ENCODE assay signal across 8 cellular contexts in the genomic region with DNA sequence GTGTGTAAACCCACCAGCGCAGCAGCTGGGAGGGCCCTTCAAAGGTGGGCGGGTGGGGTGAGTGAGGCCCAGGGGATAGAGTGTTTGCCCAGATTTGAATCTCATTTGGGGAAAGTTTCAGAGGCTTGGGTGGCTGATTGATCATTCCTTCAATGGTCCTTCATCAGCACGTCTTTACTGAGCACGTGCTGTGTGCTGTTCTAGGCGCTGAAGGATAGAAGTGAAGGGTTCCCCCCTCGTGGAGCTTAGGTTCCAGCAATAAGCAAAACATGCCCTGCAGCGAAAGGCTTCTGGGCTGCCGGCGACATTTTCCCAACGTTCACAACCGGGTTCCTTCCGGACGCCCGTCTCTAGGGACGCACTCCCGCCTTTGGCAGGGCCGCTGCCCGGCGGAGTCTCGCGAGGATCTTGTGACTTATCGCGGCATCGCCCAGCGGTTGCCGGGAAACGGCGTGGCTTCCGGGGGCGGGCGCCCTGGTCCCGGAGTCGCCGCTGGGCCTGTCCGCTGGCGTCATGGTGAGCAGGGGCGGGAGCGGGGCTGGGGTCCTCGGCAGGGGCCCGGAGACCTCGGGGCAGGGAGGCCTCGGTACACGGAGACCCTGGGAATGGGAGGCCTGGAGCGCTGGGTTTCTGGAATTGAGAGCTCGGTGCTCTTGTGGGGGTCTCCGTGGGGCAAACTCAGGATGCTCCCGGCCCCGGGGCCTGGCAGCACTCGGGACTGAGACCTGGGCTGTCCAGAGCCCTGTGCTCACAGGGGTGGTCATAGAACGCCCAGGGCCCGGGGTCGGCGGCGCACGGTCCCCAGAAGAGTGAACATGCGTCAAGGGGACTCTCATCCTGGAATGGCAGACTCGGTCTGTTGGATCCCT. TPM values are rescaled to one million over a fixed set of nuclear protein-coding genes. Genes with fewer than 3 reads are reported as not detected.
DNase-seq lines count a peak whose midpoint lies in the region; ATAC-seq, FAIRE-seq and TF ChIP-seq lines count a peak whose summit lies in the region.

No MANE protein-coding gene starts in this region.

- H3K79me2 ChIP-seq in DOHH2 (ENCODE audit: control insufficient read depth, low read length) (no peaks in the 10 kb centered on the region), GM12878 (ENCODE audit: control insufficient read depth, insufficient read depth, low read length) (no peaks in the 10 kb centered on the region)

- TF ChIP-seq RAD21 in GM12878 (IDR thresholded peaks at IDR 0.05; ENCODE audit: insufficient read depth, low read depth, low read length): no peak

- FAIRE-seq in GM12878 (lab: Jason Lieb, UNC): no peak

- peak overlapping the region; percentile 63 for H3K4me3 ChIP-seq in DOHH2 (ENCODE audit: low read length)
- H3K4me3 ChIP-seq in GM12878: peak overlapping the region; percentile 55; the same call in 1 of the 2 replicates
- H3K4me3 ChIP-seq in iPS DF 6.9 (ENCODE audit: low read length): peak overlapping the region; percentile 33; the same call in 1 of the 2 replicates
- peak overlapping the region; percentile 81 for H3K4me3 ChIP-seq in skeletal muscle cell (ENCODE audit: low read depth, low read length)

- no peaks in the 10 kb centered on the region for H3K9me3 ChIP-seq in DOHH2 (ENCODE audit: control insufficient read depth, insufficient read depth, low read length)
- no peaks in the 10 kb centered on the region for H3K9me3 ChIP-seq in GM12878 (replicated peaks; ENCODE audit: control insufficient read depth, insufficient read depth, low read length)
- no peaks in the 10 kb centered on the region for H3K9me3 ChIP-seq in iPS DF 6.9 (ENCODE audit: control insufficient read depth, insufficient read depth, low read length)

- peak; percentile 90 for ATAC-seq in GM12878
- no peak for ATAC-seq in GM21528 (IDR thresholded peaks at IDR 0.05; ENCODE audit: low FRiP score, unreplicated experiment)

- no TSS peak for BruUV-seq in GM12878 (replicated peaks; lab: Mats Ljungman, UMichigan)

- CTCF ChIA-PET in HEK293T (lab: Yijun Ruan, JAX) (no interaction called here), GM12878 (lab: Yijun Ruan, JAX) (interaction anchor here (0.8 kb wide), 1 partner anchor 59 kb away, joined by 3 read pairs; no protein-coding TSS in a partner anchor)

- no peak for TF ChIP-seq CTCF in DOHH2 (IDR thresholded peaks at IDR 0.05; ENCODE audit: low read depth, low read length, poor library complexity, severe bottlenecking)
- TF ChIP-seq CTCF in GM12878 (IDR thresholded peaks at IDR 0.05 in 2 of 3, conservative IDR thresholded peaks at IDR 0.05 in 1 of 3; ENCODE audit: control insufficient read depth in 2 of 3, extremely low read depth in 1 of 3, insufficient read depth in 1 of 3, low read depth in 3 of 3, low read length in 3 of 3): no peak

- in situ Hi-C loops in GM12878 (cut with MboI): no loop called here

- H3F3A ChIP-seq in DOHH2 (ENCODE audit: control insufficient read depth, insufficient read depth): peaks cover 10% of the 10 kb centered on the region

- peaks cover 7% of the 10 kb centered on the region; the same call in 1 of the 2 replicates for H4K20me1 ChIP-seq in DOHH2 (ENCODE audit: control insufficient read depth, insufficient read depth, low read depth, low read length)
- no peaks in the 10 kb centered on the region for H4K20me1 ChIP-seq in GM12878 (ENCODE audit: control insufficient read depth, insufficient read depth)

- RAD21 ChIA-PET in GM12878 (lab: Charles Lee; ENCODE audit: unreplicated experiment): interaction anchor here (0.6 kb wide), 1 partner anchor 73 kb away, joined by 3 read pairs; no protein-coding TSS in a partner anchor

- H3K27me3 ChIP-seq in DOHH2 (ENCODE audit: control insufficient read depth, low read length) (peaks cover 72% of the 10 kb centered on the region), GM12878 (replicated peaks in 1 of 2; ENCODE audit: control insufficient read depth in 2 of 2, insufficient read depth in 2 of 2, low read length in 1 of 2) (peaks cover 5 to 7% of the 10 kb centered on the region in 2 experiments; a peak in 3 of 4 replicates), iPS DF 6.9 (ENCODE audit: control insufficient read depth, insufficient read depth, low read length) (no peaks in the 10 kb centered on the region)

- H3K4me1 ChIP-seq in DOHH2 (ENCODE audit: control insufficient read depth, low read length) (peaks cover 27% of the 10 kb centered on the region), GM12878 (ENCODE audit: control insufficient read depth, insufficient read depth, low read length) (no peaks in the 10 kb centered on the region), iPS DF 6.9 (ENCODE audit: control insufficient read depth, insufficient read depth, low read length) (peaks cover 7% of the 10 kb centered on the region; the same call in 1 of the 2 replicates)

- TF ChIP-seq EP300 in GM12878 (IDR thresholded peaks at IDR 0.05; ENCODE audit: borderline replicate concordance in 1 of 2, control insufficient read depth in 1 of 2, low read depth in 2 of 2, low read length in 2 of 2): no peak

- TF ChIP-seq POLR2A in GM12878 (IDR thresholded peaks at IDR 0.05; ENCODE audit: low read depth, low read length): peak; percentile 35; the same call in 1 of the 2 replicates

- no peak overlapping the region for H3K9ac ChIP-seq in GM12878 (ENCODE audit: control insufficient read depth, insufficient read depth, low read length)

- intact Hi-C loops in GM12878 (cut with micrococcal nuclease; ENCODE audit: unreplicated experiment): no loop called here

- peak; percentile 97 for DNase-seq in HEK293T (ENCODE audit: extremely low spot score)
- DNase-seq in NCI-H1694 (lab: John Stamatoyannopoulos, UW): peak; percentile 33
- DNase-seq in T1000 (lab: John Stamatoyannopoulos, UW): peak; percentile 72
- DNase-seq in GM12878 (ENCODE audit: low read depth, low spot score): peak; percentile 62
- no peak for DNase-seq in iPS DF 6.9 (ENCODE audit: low read depth, low spot score)
- no peak for DNase-seq in skeletal muscle cell (ENCODE audit: low read depth)

- POLR2A ChIA-PET in HEK293T (lab: Yijun Ruan, JAX): interaction anchor here (0.7 to 2.3 kb wide), 5 partner anchors 9 to 149 kb away, joined by 3 to 5 read pairs (median 3); partner anchors contain the start of gene TCF25
- POLR2A ChIA-PET in GM12878 (lab: Charles Lee): no interaction called here

- H3K9me2 ChIP-seq in DOHH2 (replicated peaks; ENCODE audit: control insufficient read depth, low read length): no peaks in the 10 kb centered on the region

- no peak overlapping the region for H3K27ac ChIP-seq in DOHH2 (ENCODE audit: low read depth, low read length)
- H3K27ac ChIP-seq in GM12878 (ENCODE audit: control insufficient read depth, insufficient read depth): no peak overlapping the region
- H3K27ac ChIP-seq in iPS DF 6.9 (ENCODE audit: low read length): no peak overlapping the region

- SMC1A ChIA-PET in GM12878 (lab: Charles Lee; ENCODE audit: uncharacterized antibody, unreplicated experiment): interaction anchor here (0.8 kb wide), 1 partner anchor 51 kb away, joined by 3 read pairs; no protein-coding TSS in a partner anchor

- H3K4me2 ChIP-seq in DOHH2 (ENCODE audit: low read length) (peak overlapping the region; percentile 63), GM12878 (ENCODE audit: control insufficient read depth, insufficient read depth) (peak overlapping the region; percentile 61; the same call in 1 of the 2 replicates)

- H3K36me3 ChIP-seq in DOHH2 (ENCODE audit: control insufficient read depth, low read length): no peaks in the 10 kb centered on the region
- no peaks in the 10 kb centered on the region for H3K36me3 ChIP-seq in GM12878 (ENCODE audit: control insufficient read depth in 2 of 2, insufficient read depth in 2 of 2, low read length in 1 of 2)
- H3K36me3 ChIP-seq in iPS DF 6.9 (ENCODE audit: control insufficient read depth, insufficient read depth, low read length): no peaks in the 10 kb centered on the region

- peak overlapping the region; percentile 35 for H2AFZ ChIP-seq in GM12878 (ENCODE audit: control insufficient read depth, low read depth, low read length)

- WGBS in GM12878 (ENCODE audit: insufficient coverage, insufficient replicate concordance, low lambda C conversion rate, missing lambda C conversion rate): 18% methylated on average over 43 of the region's 57 CpGs
- WGBS in iPS DF 6.9 (ENCODE audit: insufficient coverage, insufficient read length): no CpG with 5 or more reads among the region's 57 CpGs

TF ChIP-seq in GM12878, 131 proteins besides CTCF, POLR2A, EP300 and RAD21 (continues in another document):
- no peak for TF ChIP-seq DPF2 (IDR thresholded peaks at IDR 0.05)

RNA-seq across cellular contexts. Expression of gene DBNDD1, which starts 3.2 kb away (rescaled TPM):
- 3.7 and 4.0 TPM in 2 replicates for total RNA-seq in GM12878 (2013; cell fraction: nucleolus; rRNA removed)
- 0.45 and 0.54 TPM in 2 replicates for total RNA-seq in GM12878 (2014; rRNA removed)
- 0.63 and 0.92 TPM in 2 replicates for total RNA-seq in GM12878 (2014; rRNA removed; fragmentation: Illumina TruSeq; extraction: Trizol)
- 1.3 and 1.5 TPM in 2 replicates for total RNA-seq in GM12878 (2021)
- polyA plus RNA-seq in GM12878 (2011; ENCODE audit: low read depth): 2.5 TPM
- 2.8 and 4.6 TPM in 2 replicates for polyA plus RNA-seq in GM12878 (2011; rRNA removed)
- 9.2 and 9.6 TPM in 2 replicates for polyA plus RNA-seq in GM12878 (2011; cell fraction: cytosol; rRNA removed)
- polyA plus RNA-seq in GM12878 (2011; cell fraction: nucleus; rRNA removed): 5.9 and 10.9 TPM in 2 replicates
- polyA plus RNA-seq in GM12878 (2012): 2.4 and 3.7 TPM in 2 replicates
- polyA plus RNA-seq in GM12878 (2014; fragmentation: Illumina TruSeq; extraction: Trizol): 0.70 and 0.91 TPM in 2 replicates
- under 1 TPM; 0.06 to 0.09 TPM for polyA plus RNA-seq in GM12878 (2014; fragmentation: Nextera tagmentation; extraction: Ambion mirVana)
- polyA plus RNA-seq in GM12878 (2014; rRNA removed): 1.4 and 2.4 TPM in 2 replicates
- under 1 TPM; 0.28 to 0.48 TPM for polyA plus RNA-seq in GM12878 (2016; fragmentation: Nextera tagmentation; extraction: Ambion mirVana)
- 2.0 and 7.6 TPM in 2 replicates for polyA minus RNA-seq in GM12878 (2011; rRNA and poly(A)+ RNA removed)
- polyA minus RNA-seq in GM12878 (2011; cell fraction: cytosol; rRNA and poly(A)+ RNA removed): 2.8 TPM in 2 replicates
- polyA minus RNA-seq in GM12878 (2011; cell fraction: nucleus; rRNA and poly(A)+ RNA removed): 2.4 and 2.6 TPM in 2 replicates

RNA-seq across cellular contexts. Expression of gene PRDM7, which starts 54.7 kb away (rescaled TPM):
- total RNA-seq in GM12878 (2013; cell fraction: nucleolus; rRNA removed): not detected in 2 replicates
- total RNA-seq in GM12878 (2014; rRNA removed) (not detected in 2 replicates), GM12878 (2014; rRNA removed; fragmentation: Illumina TruSeq; extraction: Trizol) (not detected in 2 replicates), GM12878 (2021) (not detected in 2 replicates)
- not detected for polyA plus RNA-seq in GM12878 (2011; ENCODE audit: low read depth)
- polyA plus RNA-seq in GM12878 (2011; rRNA removed) (not detected in 2 replicates), GM12878 (2014; fragmentation: Illumina TruSeq; extraction: Trizol) (not detected in 2 replicates), GM12878 (2014; fragmentation: Nextera tagmentation; extraction: Ambion mirVana) (not detected), GM12878 (2014; rRNA removed) (not detected in 2 replicates), GM12878 (2016; fragmentation: Nextera tagmentation; extraction: Ambion mirVana) (not detected)
- not detected in 2 replicates for polyA plus RNA-seq in GM12878 (2011; cell fraction: cytosol; rRNA removed)
- polyA plus RNA-seq in GM12878 (2011; cell fraction: nucleus; rRNA removed): not detected in 2 replicates
- polyA plus RNA-seq in GM12878 (2012): not detected in 2 replicates
- not detected in 2 replicates for polyA minus RNA-seq in GM12878 (2011; rRNA and poly(A)+ RNA removed)
- not detected in 2 replicates for polyA minus RNA-seq in GM12878 (2011; cell fraction: cytosol; rRNA and poly(A)+ RNA removed)
- not detected in 2 replicates for polyA minus RNA-seq in GM12878 (2011; cell fraction: nucleus; rRNA and poly(A)+ RNA removed)

Comparison
In these comparisons a context has a peak if more than half of its experiments do, and no peak if none do; other contexts are left out.
1. DNase-seq: peak in HEK293T (single experiment), NCI-H1694 (single experiment), T1000 (single experiment) and GM12878 (single experiment); none in iPS DF 6.9 (single experiment) and skeletal muscle cell (single experiment).
2. Peak in every context shown above with its lines, with median percentiles within 50 percentile points of each other: H3K4me3 ChIP-seq.